Comparison of ENCODE assay signal across 8 cellular contexts in genomic region chr4:67746797-67747495, GRCh38. TPM values are rescaled to one million over a fixed set of nuclear protein-coding genes. Genes with fewer than 3 reads are reported as not detected.
DNase-seq lines count a peak whose midpoint lies in the region; ATAC-seq and TF ChIP-seq lines count a peak whose summit lies in the region.

No MANE protein-coding gene starts in this region.

- H4K20me1 ChIP-seq in DND-41 (ENCODE audit: insufficient read depth, low read length), result no peaks in the 10 kb centered on the region

- H3K27me3 ChIP-seq in DND-41 (ENCODE audit: insufficient read depth, low read length, poor library complexity) (no peaks in the 10 kb centered on the region), foreskin keratinocyte (no peaks in the 10 kb centered on the region), spleen (replicated peaks in 1 of 7) (no peaks in the 10 kb centered on the region)

- no peak for TF ChIP-seq POLR2A in spleen (IDR thresholded peaks at IDR 0.05)

- H3K9me3 ChIP-seq in DND-41 (ENCODE audit: insufficient read depth, low read length, severe bottlenecking) (no peaks in the 10 kb centered on the region), spleen (no peaks in the 10 kb centered on the region)

- TF ChIP-seq CTCF in 22Rv1 (IDR thresholded peaks at IDR 0.05), result peak; percentile 84
- peak; percentile 67 for TF ChIP-seq CTCF in DND-41 (IDR thresholded peaks at IDR 0.05; ENCODE audit: borderline replicate concordance, extremely low read depth, low read length, poor library complexity, severe bottlenecking)
- TF ChIP-seq CTCF in foreskin keratinocyte (conservative IDR thresholded peaks at IDR 0.05), result peak; percentile 74
- TF ChIP-seq CTCF in spleen (IDR thresholded peaks at IDR 0.05 in 8 of 11, conservative IDR thresholded peaks at IDR 0.05 in 3 of 11), result peak; percentile 13 to 71 (median 46)

- DNase-seq in DND-41 (no peak), SK-MEL-5 (ENCODE audit: low read depth, low spot score) (peak; percentile 53), foreskin keratinocyte (no peak), spleen (no peak), HuH-7.5 (ENCODE audit: low spot score) (no peak), NCI-H774 (lab: John Stamatoyannopoulos, UW) (no peak)

- H3K36me3 ChIP-seq in DND-41 (ENCODE audit: insufficient read depth, low read length) (no peaks in the 10 kb centered on the region), spleen (no peaks in the 10 kb centered on the region)

- intact Hi-C loops in spleen (cut with DNase I; ENCODE audit: low total_unique reads), result no loop called here

- in situ Hi-C loops in SK-MEL-5 (cut with HindIII; ENCODE audit: low pct_unique_long_range_greater_than_20kb, low sequenced_read_pairs), result no loop called here

- H3K9ac ChIP-seq in DND-41 (ENCODE audit: low read depth, low read length), result no peak overlapping the region

- no peaks in the 10 kb centered on the region; the same call in 1 of the 2 replicates for H3K4me1 ChIP-seq in DND-41 (ENCODE audit: insufficient read depth, low read length)
- peaks cover 28% of the 10 kb centered on the region for H3K4me1 ChIP-seq in foreskin keratinocyte
- H3K4me1 ChIP-seq in spleen, result peaks cover 0 to 8% (median 1%) of the 10 kb centered on the region in 6 donors

- H3K4me2 ChIP-seq in DND-41 (ENCODE audit: insufficient read depth, low read length), result no peak overlapping the region

- peak; percentile 52; the same call in 2 of the 3 replicates for ATAC-seq in DND-41 (ENCODE audit: insufficient read depth, low read depth)
- peak; percentile 61 for ATAC-seq in HG03095 (IDR thresholded peaks at IDR 0.05; ENCODE audit: unreplicated experiment)
- no peak for ATAC-seq in foreskin keratinocyte

- H3K4me3 ChIP-seq in DND-41 (ENCODE audit: low read depth in 1 of 2, low read length in 2 of 2), result no peak overlapping the region
- no peak overlapping the region for H3K4me3 ChIP-seq in spleen

- H3K27ac ChIP-seq in 22Rv1 (no peak overlapping the region), DND-41 (ENCODE audit: low read length) (no peak overlapping the region), foreskin keratinocyte (no peak overlapping the region), spleen (no peak overlapping the region)

- peak overlapping the region; percentile 8 for H2AFZ ChIP-seq in DND-41 (ENCODE audit: low read depth, low read length)

- WGBS in spleen, 5 donors, result 57 to 67% (median 64%) methylated on average over 5 of the region's 5 CpGs

- H3K79me2 ChIP-seq in DND-41 (ENCODE audit: insufficient read depth, low read length), result no peaks in the 10 kb centered on the region

RNA-seq across cellular contexts. Expression of gene GNRHR, which starts 7.2 kb away (rescaled TPM):
- total RNA-seq in SK-MEL-5 (2014; rRNA removed; shearing (Covaris generic)), result not detected in 2 replicates
- polyA plus RNA-seq in SK-MEL-5 (2015; cell fraction: cytosol; rRNA removed), result not detected in 2 replicates
- polyA plus RNA-seq in SK-MEL-5 (2015; cell fraction: nucleus; rRNA removed), result not detected in 2 replicates
- not detected in 2 replicates for total RNA-seq in foreskin keratinocyte
- not detected in 2 replicates for polyA plus RNA-seq in foreskin keratinocyte
- under 1 TPM in 1 of 7 donors, not detected in 6; 0.37 TPM for total RNA-seq in spleen
- polyA plus RNA-seq in spleen, result not detected

RNA-seq across cellular contexts. Expression of gene UBA6, which starts 46.0 kb away (rescaled TPM):
- 43.8 and 51.3 TPM in 2 replicates for total RNA-seq in SK-MEL-5 (2014; rRNA removed; shearing (Covaris generic))
- polyA plus RNA-seq in SK-MEL-5 (2015; cell fraction: cytosol; rRNA removed), result 6.9 and 23.0 TPM in 2 replicates
- 44.3 and 56.8 TPM in 2 replicates for polyA plus RNA-seq in SK-MEL-5 (2015; cell fraction: nucleus; rRNA removed)
- total RNA-seq in foreskin keratinocyte (106 and 139 TPM in 2 replicates), spleen (100 to 1,000 TPM in 2 of 7 donors, 10 to 100 TPM in 5; 58.6 to 144 (median 75.9) TPM)
- polyA plus RNA-seq in foreskin keratinocyte (9.2 and 9.7 TPM in 2 replicates), spleen (1 to 10 TPM; 5.8 to 7.2 (median 6.8) TPM)
